In genomic region chr7:101285171-101285570, GRCh38 we compare ENCODE assay signal across 32 cellular contexts.
"Had no signal": no experiment of that assay in that cellular context is flagged by ENCODE, and none has a peak within 500 bp of the region (broad histone marks: within the 10 kb centered on the region; RNA-seq: fewer than 3 reads in every experiment).

No MANE protein-coding gene starts in this region.

- ATAC-seq: activated CD4-positive, alpha-beta T cell treated with anti-CD3 and anti-CD28 coated beads for 36 hours; activated CD4-positive, CD25-positive, alpha-beta regulatory T cell treated with anti-CD3 and anti-CD28 coated beads, Interleukin-2, amount 50 U/mL, for 24 hours; activated CD8-positive, alpha-beta memory T cell treated with anti-CD3 and anti-CD28 coated beads, Interleukin-2, amount 10 ng/mL, durations not matched to agents 7 days and 5 days; activated CD8-positive, alpha-beta T cell treated with anti-CD3 and anti-CD28 coated beads, Interleukin-2, amount 10 ng/mL, durations not matched to agents 7 days and 5 days; activated naive CD8-positive, alpha-beta T cell treated with anti-CD3 and anti-CD28 coated beads, Interleukin-2, amount 50 U/mL, for 24 hours; WTC11 had no signal

- H3K36me3 ChIP-seq: ascending aorta, cardiac muscle cell, WERI-Rb-1 had no signal

- H3K4me3 ChIP-seq: ascending aorta, cardiac muscle cell had no signal

- DNase-seq: activated CD4-positive, alpha-beta memory T cell treated with anti-CD3 and anti-CD28 coated beads, Interleukin-2, amount 10 ng/mL, durations not matched to agents 7 days and 5 days; activated CD4-positive, alpha-beta T cell treated with anti-CD3 and anti-CD28 coated beads for 1 hour; activated CD4-positive, alpha-beta T cell treated with anti-CD3 and anti-CD28 coated beads for 36 hours; activated CD4-positive, alpha-beta T cell treated with anti-CD3 and anti-CD28 coated beads for 48 hours; activated CD4-positive, alpha-beta T cell treated with anti-CD3 and anti-CD28 coated beads, Interleukin-2, amount 10 ng/mL, durations not matched to agents 7 days and 5 days; activated CD4-positive, alpha-beta T cell treated with anti-CD3 and anti-CD28 coated beads, Interleukin-2, amount 50 U/mL, for 48 hours; activated CD4-positive, CD25-positive, alpha-beta regulatory T cell; activated CD8-positive, alpha-beta memory T cell treated with anti-CD3 and anti-CD28 coated beads for 24 hours; activated CD8-positive, alpha-beta memory T cell treated with anti-CD3 and anti-CD28 coated beads, Interleukin-2, amount 10 ng/mL, durations not matched to agents 7 days and 5 days; activated CD8-positive, alpha-beta memory T cell treated with anti-CD3 and anti-CD28 coated beads, Interleukin-2, amount 50 U/mL, for 48 hours; activated CD8-positive, alpha-beta T cell treated with anti-CD3 and anti-CD28 coated beads, Interleukin-2, amount 10 ng/mL, durations not matched to agents 7 days and 5 days; activated effector memory CD4-positive, alpha-beta T cell treated with Interleukin-2 at 50 U/mL for 16 hours; activated gamma-delta T cell; activated naive CD4-positive, alpha-beta T cell treated with anti-CD3 and anti-CD28 coated beads, Interleukin-2, amount 10 ng/mL, durations not matched to agents 7 days and 5 days; activated naive CD4-positive, alpha-beta T cell treated with Interleukin-2 at 50 U/mL for 16 hours; activated naive CD8-positive, alpha-beta T cell treated with anti-CD3 and anti-CD28 coated beads, Interleukin-2, amount 10 ng/mL, durations not matched to agents 7 days and 5 days; activated naive CD8-positive, alpha-beta T cell treated with anti-CD3 and anti-CD28 coated beads, Interleukin-2, amount 50 U/mL, for 24 hours; activated T-cell treated with anti-CD3 and anti-CD28 coated beads, Interleukin-2, amount 50 U/mL, for 24 hours; activated T-cell treated with anti-CD3 and anti-CD28 coated beads, Interleukin-2, amount 50 U/mL, for 48 hours; amygdala; anterior cingulate cortex; central memory CD4-positive, alpha-beta T cell; T-helper 1 cell; T-helper 2 cell; T-helper 9 cell; WERI-Rb-1 had no signal

- H3K27me3 ChIP-seq: ascending aorta had no signal

- H3K9me3 ChIP-seq: ascending aorta had no signal

- FAIRE-seq: bronchial epithelial cell, TTC549 had no signal

- H3K27ac ChIP-seq: ascending aorta, cardiac muscle cell, WERI-Rb-1 had no signal
